Comparison of ENCODE assay signal across 8 cellular contexts in the genomic region with DNA sequence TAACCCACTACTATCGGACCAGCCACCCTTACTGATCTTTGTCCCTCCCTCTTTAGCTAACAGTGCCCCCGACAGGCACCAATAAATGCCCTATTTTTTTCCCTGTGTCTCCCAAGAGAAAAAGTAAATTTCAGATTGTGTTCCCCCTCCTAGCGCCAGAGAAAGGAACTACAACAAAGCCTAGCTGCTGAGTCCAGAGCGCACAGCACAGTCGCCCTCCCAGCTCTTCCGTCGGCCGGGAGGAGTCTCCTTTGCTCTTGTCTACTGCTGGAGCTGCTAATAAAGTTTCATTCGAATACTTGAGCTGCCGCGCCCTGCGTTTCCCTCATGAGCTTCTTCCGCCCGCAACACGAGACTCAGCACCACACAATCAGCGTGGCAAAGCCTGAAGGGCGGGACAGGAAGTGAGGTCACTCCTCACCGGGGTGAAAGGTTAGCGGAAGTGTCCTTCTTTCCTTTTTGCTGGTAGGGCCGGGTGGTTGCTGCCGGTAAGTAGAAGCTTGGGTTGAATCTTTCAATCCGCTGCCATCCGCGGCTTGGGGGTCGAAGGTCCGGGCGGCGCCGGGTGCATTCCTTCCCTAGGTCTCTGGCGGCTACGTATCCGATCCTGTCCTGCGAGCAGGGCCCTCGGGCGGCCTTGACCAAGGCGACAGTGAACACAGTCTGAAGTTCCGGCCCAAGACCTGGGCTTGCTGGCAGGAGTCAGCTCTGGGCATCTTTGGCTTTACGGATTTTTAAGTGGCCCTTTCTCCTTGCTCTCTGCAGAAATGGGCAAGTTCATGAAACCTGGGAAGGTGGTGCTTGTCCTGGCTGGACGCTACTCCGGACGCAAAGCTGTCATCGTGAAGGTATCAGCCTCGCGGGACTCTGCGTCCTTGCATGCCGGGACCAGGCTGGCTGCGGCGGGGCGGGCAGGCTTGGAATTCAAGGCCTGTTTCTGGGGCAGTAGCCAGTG. TPM values are rescaled to one million over a fixed set of nuclear protein-coding genes. Genes with fewer than 3 reads are reported as not detected.
DNase-seq lines count a peak whose midpoint lies in the region; ATAC-seq, FAIRE-seq and TF ChIP-seq lines count a peak whose summit lies in the region.

A gene (plus strand): TSS at position 436 of the 955 bp plus-strand sequence. CDS start 332 bp downstream, at position 768.

- peak within 1 kb of the TSS; percentile 99 for H3K4me3 ChIP-seq in endodermal cell (ENCODE audit: low read length)

- H3K4me3 Mint-ChIP-seq in activated CD8-positive, alpha-beta memory T cell treated with anti-CD3 and anti-CD28 coated beads, Interleukin-2, amount 10 ng/mL, durations not matched to agents 7 days and 5 days = peak within 1 kb of the TSS; percentile 100
- H3K4me3 Mint-ChIP-seq in endodermal cell = peak within 1 kb of the TSS; percentile 99

- H3K36me3 ChIP-seq in endodermal cell (ENCODE audit: control insufficient read depth, insufficient read depth, low read length) = peaks cover 61% of the 10 kb centered on the region

- DNase-seq in COR-L47 (lab: John Stamatoyannopoulos, UW) (peak; percentile 99), HTR-8/SVneo (ENCODE audit: insufficient read length, low spot score) (peak; percentile 98), NOMO-1 treated with dmso at 0.1 percent for 144 hours (lab: John Stamatoyannopoulos, UW; ENCODE audit: unreplicated experiment) (peak; percentile 99), endodermal cell (peak; percentile 100), mesenteric fat pad (ENCODE audit: low spot score) (peak; percentile 97)
- peak; percentile 99 for DNase-seq in activated CD8-positive, alpha-beta memory T cell treated with anti-CD3 and anti-CD28 coated beads, Interleukin-2, amount 10 ng/mL, durations not matched to agents 7 days and 5 days
- DNase-seq in stimulated activated CD8-positive, alpha-beta memory T cell treated with anti-CD3 and anti-CD28 coated beads, Interleukin-15, amount 100 ng/mL, for 4 hours (ENCODE audit: low read depth in 2 of 2) = peak; percentile 93 to 97

- peak within 1 kb of the TSS; percentile 99 for H3K9ac ChIP-seq in endodermal cell (ENCODE audit: extremely low read depth, low read length, poor library complexity, severe bottlenecking)

- FAIRE-seq in HTR-8/SVneo (lab: Jason Lieb, UNC) = peak; percentile 98

- peak within 1 kb of the TSS; percentile 99 for H3K27ac ChIP-seq in endodermal cell (ENCODE audit: low read depth, low read length)

- no peaks in the 10 kb centered on the region for H3K27me3 ChIP-seq in endodermal cell (ENCODE audit: control insufficient read depth, insufficient read depth, low read length, poor library complexity, severe bottlenecking)

- H3K9me3 ChIP-seq in endodermal cell (ENCODE audit: control insufficient read depth, low read length) = no peaks in the 10 kb centered on the region

- ATAC-seq in GM21360 (IDR thresholded peaks at IDR 0.05; ENCODE audit: unreplicated experiment) = peak; percentile 87
- peak; percentile 99 for ATAC-seq in activated CD8-positive, alpha-beta memory T cell treated with anti-CD3 and anti-CD28 coated beads, Interleukin-2, amount 10 ng/mL, durations not matched to agents 7 days and 5 days

- peaks cover 41% of the 10 kb centered on the region for H3K36me3 Mint-ChIP-seq in activated CD8-positive, alpha-beta memory T cell treated with anti-CD3 and anti-CD28 coated beads, Interleukin-2, amount 10 ng/mL, durations not matched to agents 7 days and 5 days
- peaks cover 52% of the 10 kb centered on the region for H3K36me3 Mint-ChIP-seq in endodermal cell (ENCODE audit: low read depth)

- TF ChIP-seq CTCF in endodermal cell (conservative IDR thresholded peaks at IDR 0.05) = peak; percentile 84

- CTCF ChIA-PET in activated CD8-positive, alpha-beta memory T cell treated with anti-CD3 and anti-CD28 coated beads, Interleukin-2, amount 10 ng/mL, durations not matched to agents 7 days and 5 days (lab: Charles Lee) = interaction anchor here (0.7 to 3.7 kb wide), 33 partner anchors 10 to 420 kb away, joined by 3 to 41 read pairs (median 4); a partner anchor contains a TSS

- H3K27ac Mint-ChIP-seq in activated CD8-positive, alpha-beta memory T cell treated with anti-CD3 and anti-CD28 coated beads, Interleukin-2, amount 10 ng/mL, durations not matched to agents 7 days and 5 days = peak within 1 kb of the TSS; percentile 99
- peak within 1 kb of the TSS; percentile 98 for H3K27ac Mint-ChIP-seq in endodermal cell

- peaks cover 7% of the 10 kb centered on the region for H3K4me1 ChIP-seq in endodermal cell (ENCODE audit: control insufficient read depth, insufficient read depth, low read length)

- no peaks in the 10 kb centered on the region for H3K27me3 Mint-ChIP-seq in activated CD8-positive, alpha-beta memory T cell treated with anti-CD3 and anti-CD28 coated beads, Interleukin-2, amount 10 ng/mL, durations not matched to agents 7 days and 5 days
- no peaks in the 10 kb centered on the region for H3K27me3 Mint-ChIP-seq in endodermal cell (ENCODE audit: insufficient read depth)

- H3K4me1 Mint-ChIP-seq in activated CD8-positive, alpha-beta memory T cell treated with anti-CD3 and anti-CD28 coated beads, Interleukin-2, amount 10 ng/mL, durations not matched to agents 7 days and 5 days = peaks cover 36% of the 10 kb centered on the region
- peaks cover 18% of the 10 kb centered on the region for H3K4me1 Mint-ChIP-seq in endodermal cell

- WGBS in endodermal cell (ENCODE audit: insufficient coverage in 1 of 2, insufficient read length in 1 of 2), 2 experiments = 0 to 1% methylated on average over 18 to 49 of the region's 49 CpGs

- H3K9me3 Mint-ChIP-seq in activated CD8-positive, alpha-beta memory T cell treated with anti-CD3 and anti-CD28 coated beads, Interleukin-2, amount 10 ng/mL, durations not matched to agents 7 days and 5 days (ENCODE audit: low read depth) = no peaks in the 10 kb centered on the region
- H3K9me3 Mint-ChIP-seq in endodermal cell = no peaks in the 10 kb centered on the region

RNA-seq across cellular contexts. Expression of the gene that starts here (rescaled TPM):
- total RNA-seq in activated CD8-positive, alpha-beta memory T cell treated with anti-CD3 and anti-CD28 coated beads, Interleukin-2, amount 10 ng/mL, durations not matched to agents 7 days and 5 days = 100 to 1,000 TPM; 889 to 934 TPM
- total RNA-seq in endodermal cell (1,000 to 10,000 TPM; 1,077 to 1,196 TPM), mesenteric fat pad (838 TPM)
- polyA plus RNA-seq in endodermal cell (2013, experiment 1 of 2) = 1,840 TPM
- polyA plus RNA-seq in endodermal cell (2013, experiment 2 of 2) = 1,865 TPM

Comparison
In these comparisons a context has a peak if more than half of its experiments do, and no peak if none do; other contexts are left out.
1. Peak in every context shown above with its lines: DNase-seq, ATAC-seq, H3K4me3 ChIP-seq and H3K27ac ChIP-seq.